Comparison of ENCODE assay signal across 22 cellular contexts in the genomic region with DNA sequence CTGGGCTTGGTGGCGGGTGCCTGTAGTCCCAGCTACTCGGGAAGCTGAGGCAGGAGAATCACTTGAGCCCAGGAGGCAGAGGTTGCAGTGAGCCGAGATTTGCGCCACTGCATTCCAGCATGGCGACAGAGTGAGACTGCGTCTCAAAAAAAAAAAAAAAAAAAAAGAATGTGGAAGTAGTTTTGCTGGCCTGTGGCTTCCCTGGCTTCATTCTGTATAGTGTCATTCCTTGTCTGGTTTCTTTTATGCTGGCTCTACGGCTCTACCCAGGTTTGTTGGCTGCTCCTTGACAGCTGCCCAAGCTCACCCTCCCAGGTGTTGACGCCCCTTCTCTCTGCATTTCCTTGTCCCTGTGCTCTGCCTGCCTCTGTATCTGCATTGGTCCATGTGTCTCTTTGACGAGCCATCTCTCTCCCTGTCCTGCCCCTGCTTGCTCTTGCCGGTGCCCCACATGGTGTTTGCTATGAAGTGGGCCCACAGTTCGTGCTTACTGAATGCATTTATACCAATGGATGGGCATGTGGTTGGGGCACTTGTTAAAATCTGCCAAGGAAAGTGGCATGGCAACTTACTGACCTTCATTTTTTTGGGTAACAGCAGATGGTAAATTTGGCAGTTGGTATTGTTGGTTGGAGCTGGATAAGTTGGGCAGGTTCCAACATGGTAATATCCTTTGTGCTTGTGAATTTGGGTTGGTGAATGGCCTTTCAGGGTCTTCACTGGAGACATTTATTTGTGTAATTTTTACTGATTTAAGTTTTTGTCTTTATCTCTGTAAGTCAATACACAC.
DNase-seq lines count a peak whose midpoint lies in the region; ATAC-seq, FAIRE-seq and TF ChIP-seq lines count a peak whose summit lies in the region.
"Had no signal": no experiment of that assay in that cellular context is flagged by ENCODE, and none has a peak within 500 bp of the region (broad histone marks: within the 10 kb centered on the region; RNA-seq: fewer than 3 reads in every experiment).

No MANE protein-coding gene starts in this region.

- FAIRE-seq in astrocyte (lab: Jason Lieb, UNC) = no peak

- CTCF ChIA-PET in CD4-positive, alpha-beta memory T cell (lab: Charles Lee; ENCODE audit: partially characterized antibody) = interaction anchor here (2.7 kb wide), 1 partner anchor 11 kb away, joined by 6 read pairs; no protein-coding TSS in a partner anchor
- CTCF ChIA-PET in naive thymus-derived CD4-positive, alpha-beta T cell (lab: Charles Lee) = interaction anchor here (0.6 to 2.8 kb wide), 3 partner anchors 11 to 300 kb away, joined by 3 to 8 read pairs (median 4); no protein-coding TSS in a partner anchor

- no peak overlapping the region for H3K9ac ChIP-seq in astrocyte (ENCODE audit: low read length)

- H3K9me3 Mint-ChIP-seq in CD4-positive, alpha-beta memory T cell = peaks cover 0 to 3% (median 0%) of the 10 kb centered on the region in 8 donors
- H3K9me3 Mint-ChIP-seq in astrocyte (ENCODE audit: unreplicated experiment) = no peaks in the 10 kb centered on the region
- H3K9me3 Mint-ChIP-seq in naive thymus-derived CD4-positive, alpha-beta T cell = peaks cover 0 to 6% (median 0%) of the 10 kb centered on the region in 11 donors
- H3K9me3 Mint-ChIP-seq in natural killer cell treated with Interleukin-12 subunit alpha and Interleukin-12 subunit beta and Interleukin-15 and Interleukin-18, amount 100 ng/mL, for 72 hours = no peaks in the 10 kb centered on the region
- H3K9me3 Mint-ChIP-seq: activated CD4-positive, alpha-beta memory T cell treated with anti-CD3 and anti-CD28 coated beads for 36 hours; CD4-positive, CD25-positive, alpha-beta regulatory T cell; mesothelial cell of epicardium had no signal

- peaks cover 43% of the 10 kb centered on the region for H3K4me1 ChIP-seq in CD4-positive, alpha-beta memory T cell (ENCODE audit: insufficient read depth, low read length)
- H3K4me1 ChIP-seq in astrocyte (ENCODE audit: insufficient read depth, low read length) (peaks cover 25% of the 10 kb centered on the region), psoas muscle (peaks cover 21% of the 10 kb centered on the region)
- H3K4me1 ChIP-seq in naive thymus-derived CD4-positive, alpha-beta T cell (ENCODE audit: control insufficient read depth in 2 of 2, insufficient read depth in 2 of 2, low read length in 2 of 2) = peaks cover 0 to 24% of the 10 kb centered on the region in 2 donors

- ATAC-seq in naive thymus-derived CD4-positive, alpha-beta T cell = no peak
- no peak for ATAC-seq in GM18498 (IDR thresholded peaks at IDR 0.05; ENCODE audit: unreplicated experiment)
- ATAC-seq in psoas muscle = no peak
- no peak for ATAC-seq in natural killer cell treated with Interleukin-12 subunit alpha and Interleukin-12 subunit beta and Interleukin-15 and Interleukin-18, amount 100 ng/mL, for 72 hours
- ATAC-seq: gastroesophageal sphincter, left colon, T-cell had no signal

- peak overlapping the region in 5 of 7 donors; percentile 8 to 78 (median 30) for H3K27ac Mint-ChIP-seq in CD4-positive, alpha-beta memory T cell
- H3K27ac Mint-ChIP-seq in astrocyte (ENCODE audit: unreplicated experiment) = peak overlapping the region; percentile 56
- H3K27ac Mint-ChIP-seq in naive thymus-derived CD4-positive, alpha-beta T cell = peak overlapping the region in 6 of 9 donors; percentile 6 to 88 (median 47)
- no peak overlapping the region for H3K27ac Mint-ChIP-seq in natural killer cell treated with Interleukin-12 subunit alpha and Interleukin-12 subunit beta and Interleukin-15 and Interleukin-18, amount 100 ng/mL, for 72 hours
- H3K27ac Mint-ChIP-seq: activated CD4-positive, alpha-beta memory T cell treated with anti-CD3 and anti-CD28 coated beads for 36 hours had no signal

- no peak overlapping the region for H2AFZ ChIP-seq in astrocyte (ENCODE audit: low read depth, low read length)

- DNase-seq in CD4-positive, alpha-beta memory T cell = no peak
- DNase-seq in MV-4-11 (lab: John Stamatoyannopoulos, UW) (peak; percentile 19), astrocyte (ENCODE audit: low read depth) (no peak), anterior cingulate cortex (lab: John Stamatoyannopoulos, UW) (no peak), psoas muscle (no peak)
- DNase-seq in naive thymus-derived CD4-positive, alpha-beta T cell = no peak
- no peak for DNase-seq in natural killer cell treated with Interleukin-12 subunit alpha and Interleukin-12 subunit beta and Interleukin-15 and Interleukin-18, amount 100 ng/mL, for 72 hours (ENCODE audit: low spot score)
- DNase-seq: activated CD4-positive, alpha-beta memory T cell treated with anti-CD3 and anti-CD28 coated beads for 36 hours; activated naive CD4-positive, alpha-beta T cell treated with anti-CD3 and anti-CD28 coated beads, Interleukin-2, amount 50 U/mL, for 16 hours; CD4-positive, CD25-positive, alpha-beta regulatory T cell; GOT3; KG1; left colon; NCI-H526; Right ventricle myocardium superior; spleen; T-cell had no signal

- H3K4me3 Mint-ChIP-seq in CD4-positive, alpha-beta memory T cell = peak overlapping the region in 1 of 8 donors; percentile 24
- H3K4me3 Mint-ChIP-seq in astrocyte (ENCODE audit: unreplicated experiment) = no peak overlapping the region
- H3K4me3 Mint-ChIP-seq in naive thymus-derived CD4-positive, alpha-beta T cell = peak overlapping the region in 5 of 10 donors; percentile 2 to 55 (median 35)
- no peak overlapping the region for H3K4me3 Mint-ChIP-seq in natural killer cell treated with Interleukin-12 subunit alpha and Interleukin-12 subunit beta and Interleukin-15 and Interleukin-18, amount 100 ng/mL, for 72 hours
- H3K4me3 Mint-ChIP-seq: activated CD4-positive, alpha-beta memory T cell treated with anti-CD3 and anti-CD28 coated beads for 36 hours; mesothelial cell of epicardium; T-cell had no signal

- TF ChIP-seq CTCF in astrocyte (IDR thresholded peaks at IDR 0.05; ENCODE audit: insufficient read depth, low read depth, low read length) = no peak
- no peak for TF ChIP-seq CTCF in psoas muscle (IDR thresholded peaks at IDR 0.05)

- H3K4me3 ChIP-seq in CD4-positive, alpha-beta memory T cell (ENCODE audit: low read length in 2 of 2) = no peak overlapping the region
- H3K4me3 ChIP-seq in astrocyte (ENCODE audit: insufficient read depth, low read depth, low read length) (no peak overlapping the region), psoas muscle (no peak overlapping the region)
- no peak overlapping the region for H3K4me3 ChIP-seq in naive thymus-derived CD4-positive, alpha-beta T cell (ENCODE audit: low read length)
- H3K4me3 ChIP-seq: gastroesophageal sphincter, spleen, suprapubic skin had no signal

- no peaks in the 10 kb centered on the region for H3K27me3 Mint-ChIP-seq in CD4-positive, alpha-beta memory T cell
- no peaks in the 10 kb centered on the region for H3K27me3 Mint-ChIP-seq in astrocyte (ENCODE audit: low read depth, unreplicated experiment)
- no peaks in the 10 kb centered on the region for H3K27me3 Mint-ChIP-seq in naive thymus-derived CD4-positive, alpha-beta T cell
- H3K27me3 Mint-ChIP-seq in natural killer cell treated with Interleukin-12 subunit alpha and Interleukin-12 subunit beta and Interleukin-15 and Interleukin-18, amount 100 ng/mL, for 72 hours = no peaks in the 10 kb centered on the region
- H3K27me3 Mint-ChIP-seq: activated CD4-positive, alpha-beta memory T cell treated with anti-CD3 and anti-CD28 coated beads for 36 hours; CD4-positive, CD25-positive, alpha-beta regulatory T cell; T-cell had no signal

- H3K27me3 ChIP-seq in CD4-positive, alpha-beta memory T cell (ENCODE audit: insufficient read depth, low read length) = no peaks in the 10 kb centered on the region
- H3K27me3 ChIP-seq in astrocyte (ENCODE audit: insufficient read depth, low read length) (no peaks in the 10 kb centered on the region), psoas muscle (ENCODE audit: insufficient read depth in 3 of 3, low read length in 2 of 3) (no peaks in the 10 kb centered on the region)
- H3K27me3 ChIP-seq in naive thymus-derived CD4-positive, alpha-beta T cell (ENCODE audit: control insufficient read depth in 2 of 2, insufficient read depth in 2 of 2, low read length in 2 of 2) = no peaks in the 10 kb centered on the region
- H3K27me3 ChIP-seq: gastroesophageal sphincter, spleen, suprapubic skin had no signal

- intact Hi-C loops in CD4-positive, alpha-beta memory T cell (cut with micrococcal nuclease) = no loop called here
- intact Hi-C loops in naive thymus-derived CD4-positive, alpha-beta T cell (cut with micrococcal nuclease) = no loop called here
- intact Hi-C loops in psoas muscle (cut with DNase I) = no loop called here

- no peak overlapping the region for H3K27ac ChIP-seq in CD4-positive, alpha-beta memory T cell (ENCODE audit: low read depth, low read length)
- H3K27ac ChIP-seq in astrocyte (ENCODE audit: low read depth, low read length) (no peak overlapping the region), psoas muscle (no peak overlapping the region)
- no peak overlapping the region for H3K27ac ChIP-seq in naive thymus-derived CD4-positive, alpha-beta T cell (ENCODE audit: low read depth, low read length)
- H3K27ac ChIP-seq: gastroesophageal sphincter, spleen, suprapubic skin, VCaP had no signal

- H3K9me3 ChIP-seq in CD4-positive, alpha-beta memory T cell (ENCODE audit: control insufficient read depth in 1 of 2, low read length in 2 of 2) = no peaks in the 10 kb centered on the region
- no peaks in the 10 kb centered on the region for H3K9me3 ChIP-seq in astrocyte (ENCODE audit: insufficient read depth, low read depth, low read length)
- no peaks in the 10 kb centered on the region for H3K9me3 ChIP-seq in naive thymus-derived CD4-positive, alpha-beta T cell (ENCODE audit: control insufficient read depth in 2 of 3, low read length in 3 of 3)
- no peaks in the 10 kb centered on the region for H3K9me3 ChIP-seq in psoas muscle
- H3K9me3 ChIP-seq: gastroesophageal sphincter, spleen, suprapubic skin had no signal

- H3K36me3 ChIP-seq in CD4-positive, alpha-beta memory T cell (ENCODE audit: insufficient read depth, low read length) = no peaks in the 10 kb centered on the region
- no peaks in the 10 kb centered on the region for H3K36me3 ChIP-seq in astrocyte (ENCODE audit: insufficient read depth, low read length)
- peaks cover 0 to 6% (median 0%) of the 10 kb centered on the region in 3 experiments for H3K36me3 ChIP-seq in naive thymus-derived CD4-positive, alpha-beta T cell (ENCODE audit: control insufficient read depth in 2 of 3, insufficient read depth in 3 of 3, low read length in 3 of 3)
- H3K36me3 ChIP-seq in psoas muscle (ENCODE audit: insufficient read depth in 1 of 2, low read depth in 1 of 2) = no peaks in the 10 kb centered on the region
- H3K36me3 ChIP-seq: gastroesophageal sphincter, suprapubic skin had no signal

- H3K79me2 ChIP-seq in astrocyte (ENCODE audit: insufficient read depth, low read length) = peaks cover 100% of the 10 kb centered on the region

- POLR2A ChIA-PET in CD4-positive, alpha-beta memory T cell (lab: Charles Lee; ENCODE audit: partially characterized antibody) = no interaction called here
- POLR2A ChIA-PET in naive thymus-derived CD4-positive, alpha-beta T cell (lab: Charles Lee) = no interaction called here

- peaks cover 8 to 18% of the 10 kb centered on the region in 2 donors for H3K36me3 Mint-ChIP-seq in CD4-positive, alpha-beta memory T cell
- peaks cover 2% of the 10 kb centered on the region for H3K36me3 Mint-ChIP-seq in astrocyte (ENCODE audit: low read depth, unreplicated experiment)
- peaks cover 0 to 29% (median 19%) of the 10 kb centered on the region in 5 donors for H3K36me3 Mint-ChIP-seq in naive thymus-derived CD4-positive, alpha-beta T cell
- H3K36me3 Mint-ChIP-seq in natural killer cell treated with Interleukin-12 subunit alpha and Interleukin-12 subunit beta and Interleukin-15 and Interleukin-18, amount 100 ng/mL, for 72 hours = no peaks in the 10 kb centered on the region
- H3K36me3 Mint-ChIP-seq: mesothelial cell of epicardium had no signal

- no peak overlapping the region for H3K4me2 ChIP-seq in astrocyte (ENCODE audit: low read length)

- 78 to 83% (median 79%) methylated on average over 10 to 11 of the region's 11 CpGs for WGBS in psoas muscle, 3 donors

- H3K4me1 Mint-ChIP-seq in CD4-positive, alpha-beta memory T cell = peaks cover 48 to 74% (median 61%) of the 10 kb centered on the region in 4 donors
- H3K4me1 Mint-ChIP-seq in astrocyte (ENCODE audit: low read depth, unreplicated experiment) = peaks cover 63% of the 10 kb centered on the region
- peaks cover 43 to 91% (median 83%) of the 10 kb centered on the region in 7 donors for H3K4me1 Mint-ChIP-seq in naive thymus-derived CD4-positive, alpha-beta T cell
- H3K4me1 Mint-ChIP-seq in natural killer cell treated with Interleukin-12 subunit alpha and Interleukin-12 subunit beta and Interleukin-15 and Interleukin-18, amount 100 ng/mL, for 72 hours (ENCODE audit: low read depth in 2 of 2) = peaks cover 40 to 48% of the 10 kb centered on the region in 2 donors

- peaks cover 74% of the 10 kb centered on the region for H4K20me1 ChIP-seq in astrocyte (ENCODE audit: insufficient read depth, low read length)

Comparison
In these comparisons a context has a peak if more than half of its experiments do, and no peak if none do; other contexts are left out.
1. H3K27ac Mint-ChIP-seq: peak in CD4-positive, alpha-beta memory T cell (5 of 7), astrocyte (single experiment) and naive thymus-derived CD4-positive, alpha-beta T cell (6 of 9); none in natural killer cell treated with Interleukin-12 subunit alpha and Interleukin-12 subunit beta and Interleukin-15 and Interleukin-18, amount 100 ng/mL, for 72 hours (0 of 2).